ENCODE assay signal across 19 cellular contexts in the genomic region with DNA sequence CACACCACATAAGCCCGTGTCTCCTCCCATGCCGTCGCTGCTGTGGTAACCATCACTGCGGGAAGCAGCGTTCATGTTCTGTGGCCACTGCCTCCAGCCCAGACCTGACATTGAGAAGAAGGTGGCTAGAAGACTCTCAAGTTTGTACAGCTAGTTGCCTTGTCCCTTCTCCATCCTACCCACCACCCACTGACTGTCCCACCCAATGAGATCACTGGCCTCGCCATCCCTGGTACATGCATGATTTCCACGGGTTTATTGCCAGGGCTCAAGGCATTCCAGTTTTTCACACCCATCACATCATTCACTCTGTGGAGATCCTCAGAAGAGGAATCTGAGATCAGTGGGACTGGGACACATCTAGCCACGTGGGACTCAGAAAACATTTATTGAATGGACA. TPM values are rescaled to one million over a fixed set of nuclear protein-coding genes. Genes with fewer than 3 reads are reported as not detected.
DNase-seq lines count a peak whose midpoint lies in the region; ATAC-seq, FAIRE-seq and TF ChIP-seq lines count a peak whose summit lies in the region.
"Had no signal": no experiment of that assay in that cellular context is flagged by ENCODE, and none has a peak within 500 bp of the region (broad histone marks: within the 10 kb centered on the region; RNA-seq: fewer than 3 reads in every experiment).

No MANE protein-coding gene starts in this region.

- 70 to 73% methylated on average over 5 to 6 of the region's 8 CpGs for WGBS in gastroesophageal sphincter (ENCODE audit: low coverage in 1 of 2), 2 donors

- H3K9me3 ChIP-seq in gastroesophageal sphincter, result no peaks in the 10 kb centered on the region
- H3K9me3 ChIP-seq: A549, HAP-1 had no signal

- TF ChIP-seq CTCF in natural killer cell (IDR thresholded peaks at IDR 0.05) (no peak), bronchial epithelial cell (IDR thresholded peaks at IDR 0.05; ENCODE audit: insufficient read depth, low read length, severe bottlenecking) (no peak), gastroesophageal sphincter (IDR thresholded peaks at IDR 0.05) (no peak)

- TF ChIP-seq POLR2A in gastroesophageal sphincter (IDR thresholded peaks at IDR 0.05), result no peak

- H3K4me3 ChIP-seq in bronchial epithelial cell (ENCODE audit: low read depth, low read length) (no peak overlapping the region), gastroesophageal sphincter (no peak overlapping the region)
- H3K4me3 ChIP-seq: A549, HAP-1, K562, SK-N-MC had no signal

- no peaks in the 10 kb centered on the region for H3K27me3 Mint-ChIP-seq in natural killer cell (ENCODE audit: low read depth in 2 of 2)
- H3K27me3 Mint-ChIP-seq in natural killer cell treated with Interleukin-12 subunit alpha and Interleukin-12 subunit beta and Interleukin-15 and Interleukin-18, amount 100 ng/mL, for 72 hours, result no peaks in the 10 kb centered on the region

- DNase-seq in natural killer cell (no peak), bronchial epithelial cell (ENCODE audit: low read depth) (no peak), urothelium cell line (ENCODE audit: low spot score) (no peak)
- DNase-seq in natural killer cell treated with Interleukin-12 subunit alpha and Interleukin-12 subunit beta and Interleukin-15 and Interleukin-18, amount 100 ng/mL, for 72 hours (ENCODE audit: low spot score), result no peak
- DNase-seq: COR-L47, MV-4-11, NCI-H1417, NCI-H187 treated with DMSO at 0.1 percent for 48 hours, NCI-H446, NCI-H69 had no signal

- peak overlapping the region in 3 of 4 donors; percentile 14 to 85 (median 79) for H3K27ac ChIP-seq in gastroesophageal sphincter
- H3K27ac ChIP-seq: A549, C4-2B, SK-N-MC had no signal

- H3K27ac Mint-ChIP-seq in natural killer cell, result peak overlapping the region; percentile 26 to 46
- no peak overlapping the region for H3K27ac Mint-ChIP-seq in natural killer cell treated with Interleukin-12 subunit alpha and Interleukin-12 subunit beta and Interleukin-15 and Interleukin-18, amount 100 ng/mL, for 72 hours

- peaks cover 0 to 89% (median 10%) of the 10 kb centered on the region in 3 donors for H3K4me1 ChIP-seq in gastroesophageal sphincter

- H3K36me3 ChIP-seq in bronchial epithelial cell (ENCODE audit: control insufficient read depth, insufficient read depth, low read length) (peaks cover 19% of the 10 kb centered on the region), gastroesophageal sphincter (peaks cover 0 to 46% of the 10 kb centered on the region in 2 donors)

- ATAC-seq in natural killer cell (peak in 2 of 3 donors; percentile 11), gastroesophageal sphincter (no peak), GM18909 (IDR thresholded peaks at IDR 0.05; ENCODE audit: poor library complexity, unreplicated experiment) (no peak), HG02970 (IDR thresholded peaks at IDR 0.05; ENCODE audit: low FRiP score, unreplicated experiment) (no peak), GM21825 (IDR thresholded peaks at IDR 0.05; ENCODE audit: unreplicated experiment) (no peak)
- no peak for ATAC-seq in natural killer cell treated with Interleukin-12 subunit alpha and Interleukin-12 subunit beta and Interleukin-15 and Interleukin-18, amount 100 ng/mL, for 72 hours

- intact Hi-C loops in natural killer cell (cut with micrococcal nuclease), result no loop called here

- FAIRE-seq in bronchial epithelial cell (lab: Jason Lieb, UNC), result peak; percentile 47
- FAIRE-seq in urothelium cell line (lab: Jason Lieb, UNC), result peak; percentile 56
- FAIRE-seq: A549, K562 had no signal

- TF ChIP-seq EP300 in gastroesophageal sphincter (IDR thresholded peaks at IDR 0.05), result no peak

- H3K9me3 Mint-ChIP-seq in natural killer cell, result no peaks in the 10 kb centered on the region
- H3K9me3 Mint-ChIP-seq in natural killer cell treated with Interleukin-12 subunit alpha and Interleukin-12 subunit beta and Interleukin-15 and Interleukin-18, amount 100 ng/mL, for 72 hours, result no peaks in the 10 kb centered on the region

- H3K27me3 ChIP-seq in bronchial epithelial cell (ENCODE audit: control insufficient read depth, insufficient read depth, low read length) (no peaks in the 10 kb centered on the region), gastroesophageal sphincter (no peaks in the 10 kb centered on the region)

- H3K4me3 Mint-ChIP-seq in natural killer cell, result no peak overlapping the region
- H3K4me3 Mint-ChIP-seq in natural killer cell treated with Interleukin-12 subunit alpha and Interleukin-12 subunit beta and Interleukin-15 and Interleukin-18, amount 100 ng/mL, for 72 hours, result no peak overlapping the region

- H3K36me3 Mint-ChIP-seq in natural killer cell, result no peaks in the 10 kb centered on the region
- H3K36me3 Mint-ChIP-seq in natural killer cell treated with Interleukin-12 subunit alpha and Interleukin-12 subunit beta and Interleukin-15 and Interleukin-18, amount 100 ng/mL, for 72 hours, result no peaks in the 10 kb centered on the region

- H3K4me1 Mint-ChIP-seq in natural killer cell, result peaks cover 16 to 32% of the 10 kb centered on the region in 2 donors
- peaks cover 5 to 26% of the 10 kb centered on the region in 2 donors for H3K4me1 Mint-ChIP-seq in natural killer cell treated with Interleukin-12 subunit alpha and Interleukin-12 subunit beta and Interleukin-15 and Interleukin-18, amount 100 ng/mL, for 72 hours (ENCODE audit: low read depth in 2 of 2)

RNA-seq across cellular contexts. Expression of a gene that starts 33.0 kb away (rescaled TPM):
- total RNA-seq in natural killer cell (100 to 1,000 TPM; 623 to 740 (median 677) TPM), bronchial epithelial cell (354 and 607 TPM in 2 replicates), gastroesophageal sphincter (1,000 to 10,000 TPM; 1,348 to 2,181 (median 1,745) TPM)
- 10 to 100 TPM; 49.2 to 60.0 TPM for total RNA-seq in natural killer cell treated with Interleukin-12 subunit alpha and Interleukin-12 subunit beta and Interleukin-15 and Interleukin-18, amount 100 ng/mL, for 72 hours

Comparison
In these comparisons a context has a peak if more than half of its experiments do, and no peak if none do; other contexts are left out.
1. ATAC-seq: peak in natural killer cell (2 of 3); none in natural killer cell treated with Interleukin-12 subunit alpha and Interleukin-12 subunit beta and Interleukin-15 and Interleukin-18, amount 100 ng/mL, for 72 hours (0 of 2), gastroesophageal sphincter (single experiment), GM18909 (single experiment), HG02970 (single experiment) and GM21825 (single experiment).
2. H3K27ac Mint-ChIP-seq: peak in natural killer cell (2 of 2); none in natural killer cell treated with Interleukin-12 subunit alpha and Interleukin-12 subunit beta and Interleukin-15 and Interleukin-18, amount 100 ng/mL, for 72 hours (0 of 2).